26 cellular contexts compared by ENCODE assay signal in the genomic region with DNA sequence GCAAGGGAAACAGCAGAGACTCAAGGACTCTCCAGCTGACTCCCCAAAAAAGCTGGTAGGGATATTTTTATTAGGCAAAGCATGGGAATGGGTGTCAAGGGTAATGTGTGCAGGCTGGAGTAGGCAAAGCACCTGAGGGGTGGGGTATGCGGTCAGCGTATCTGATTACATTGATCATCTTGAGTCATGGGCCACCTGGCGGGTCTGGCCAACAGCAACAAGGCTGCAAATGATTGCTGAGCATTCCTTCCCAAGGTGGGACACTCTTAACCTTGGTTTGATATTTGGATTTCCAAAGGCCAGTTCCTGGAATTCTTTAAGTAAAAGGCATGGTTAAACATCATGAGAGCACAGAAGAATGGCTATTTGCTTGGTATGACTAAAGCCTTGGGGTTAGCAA. TPM values are rescaled to one million over a fixed set of nuclear protein-coding genes. Genes with fewer than 3 reads are reported as not detected.
"Had no signal": no experiment of that assay in that cellular context is flagged by ENCODE, and none has a peak within 500 bp of the region (broad histone marks: within the 10 kb centered on the region; RNA-seq: fewer than 3 reads in every experiment).

No MANE protein-coding gene starts in this region.

- H3K9me3 ChIP-seq: ovary, psoas muscle, right atrium auricular region, spleen, thoracic aorta had no signal

- H3K27me3 Mint-ChIP-seq: activated naive CD8-positive, alpha-beta T cell treated with anti-CD3 and anti-CD28 coated beads, Interleukin-2, amount 10 ng/mL, durations not matched to agents 7 days and 5 days; natural killer cell treated with Interleukin-12 subunit alpha and Interleukin-12 subunit beta and Interleukin-15 and Interleukin-18, amount 100 ng/mL, for 72 hours had no signal

- H3K27ac ChIP-seq: hepatocyte, ovary, psoas muscle, right atrium auricular region, spleen, thoracic aorta, WERI-Rb-1 had no signal

- H3K27ac Mint-ChIP-seq: activated naive CD8-positive, alpha-beta T cell treated with anti-CD3 and anti-CD28 coated beads, Interleukin-2, amount 10 ng/mL, durations not matched to agents 7 days and 5 days; activated T-helper 2 cell treated with anti-CD3 and anti-CD28 coated beads, Interferon-gamma antibody, Interleukin-2, Interleukin-4, amounts not matched to agents 10 μg/mL and 5 μg/mL and 100 μg/mL, durations not matched to agents 14 hours and 24 hours and 36 hours; natural killer cell treated with Interleukin-12 subunit alpha and Interleukin-12 subunit beta and Interleukin-15 and Interleukin-18, amount 100 ng/mL, for 72 hours had no signal

- H3K36me3 Mint-ChIP-seq: activated naive CD8-positive, alpha-beta T cell treated with anti-CD3 and anti-CD28 coated beads, Interleukin-2, amount 10 ng/mL, durations not matched to agents 7 days and 5 days; natural killer cell treated with Interleukin-12 subunit alpha and Interleukin-12 subunit beta and Interleukin-15 and Interleukin-18, amount 100 ng/mL, for 72 hours had no signal

- FAIRE-seq: frontal cortex had no signal

- H3K27me3 ChIP-seq: hepatocyte, ovary, right atrium auricular region, spleen had no signal

- H3K4me3 ChIP-seq: hepatocyte, ovary, psoas muscle, right atrium auricular region, spleen, thoracic aorta had no signal

- H3K36me3 ChIP-seq: ovary, right atrium auricular region, spleen, thoracic aorta, WERI-Rb-1 had no signal

- H3K4me1 Mint-ChIP-seq: activated naive CD8-positive, alpha-beta T cell treated with anti-CD3 and anti-CD28 coated beads, Interleukin-2, amount 10 ng/mL, durations not matched to agents 7 days and 5 days had no signal

- H3K79me2 ChIP-seq: hepatocyte had no signal

- ATAC-seq: activated T-cell treated with anti-CD3 and anti-CD28 coated beads, Interleukin-2, amount 50 U/mL, for 4 hours; left ventricle myocardium superior; natural killer cell treated with Interleukin-12 subunit alpha and Interleukin-12 subunit beta and Interleukin-15 and Interleukin-18, amount 100 ng/mL, for 72 hours; psoas muscle had no signal

- H3K4me1 ChIP-seq: psoas muscle, right atrium auricular region, spleen had no signal

- H2AFZ ChIP-seq: hepatocyte had no signal

- H3K4me3 Mint-ChIP-seq: activated naive CD8-positive, alpha-beta T cell treated with anti-CD3 and anti-CD28 coated beads, Interleukin-2, amount 10 ng/mL, durations not matched to agents 7 days and 5 days; activated T-cell treated with anti-CD3 and anti-CD28 coated beads, Interleukin-2, amount 50 U/mL, for 4 hours; natural killer cell treated with Interleukin-12 subunit alpha and Interleukin-12 subunit beta and Interleukin-15 and Interleukin-18, amount 100 ng/mL, for 72 hours had no signal

- H3K4me2 ChIP-seq: hepatocyte had no signal

- H3K9me3 Mint-ChIP-seq: activated naive CD8-positive, alpha-beta T cell treated with anti-CD3 and anti-CD28 coated beads, Interleukin-2, amount 10 ng/mL, durations not matched to agents 7 days and 5 days; activated T-cell treated with anti-CD3 and anti-CD28 coated beads, Interleukin-2, amount 50 U/mL, for 4 hours; activated T-helper 2 cell treated with anti-CD3 and anti-CD28 coated beads, Interferon-gamma antibody, Interleukin-2, Interleukin-4, amounts not matched to agents 10 μg/mL and 5 μg/mL and 100 μg/mL, durations not matched to agents 14 hours and 24 hours and 36 hours; natural killer cell treated with Interleukin-12 subunit alpha and Interleukin-12 subunit beta and Interleukin-15 and Interleukin-18, amount 100 ng/mL, for 72 hours had no signal

- DNase-seq: activated CD4-positive, alpha-beta T cell treated with anti-CD3 and anti-CD28 coated beads for 4 hours; activated CD4-positive, alpha-beta T cell treated with anti-CD3 and anti-CD28 coated beads, Interleukin-2, amount 50 U/mL, for 48 hours; activated CD8-positive, alpha-beta memory T cell treated with anti-CD3 and anti-CD28 coated beads, Interleukin-2, amount 50 U/mL, for 48 hours; activated naive CD4-positive, alpha-beta T cell treated with Interleukin-2 at 50 U/mL for 16 hours; activated naive CD8-positive, alpha-beta T cell treated with anti-CD3 and anti-CD28 coated beads, Interleukin-2, amount 10 ng/mL, durations not matched to agents 7 days and 5 days; activated T-cell treated with anti-CD3 and anti-CD28 coated beads, Interleukin-2, amount 50 U/mL, for 4 hours; amniotic stem cell; cortex of kidney; glutamatergic neuron; kidney glomerular epithelial cell; left ventricle myocardium superior; midbrain; ovary; psoas muscle; spleen; stimulated activated CD4-positive, alpha-beta T cell treated with anti-CD3 and anti-CD28 coated beads, Interleukin-4, amount 100 ng/mL, for 1 hour; stimulated activated naive CD4-positive, alpha-beta T cell; WERI-Rb-1 had no signal

RNA-seq across cellular contexts. Expression of a gene that starts 32.6 kb away (rescaled TPM):
- total RNA-seq: activated CD8-positive, alpha-beta memory T cell treated with anti-CD3 and anti-CD28 coated beads for 36 hours; activated naive CD8-positive, alpha-beta T cell treated with anti-CD3 and anti-CD28 coated beads, Interleukin-2, amount 10 ng/mL, durations not matched to agents 7 days and 5 days; activated T-helper 2 cell treated with anti-CD3 and anti-CD28 coated beads, Interferon-gamma antibody, Interleukin-2, Interleukin-4, amounts not matched to agents 10 μg/mL and 5 μg/mL and 100 μg/mL, durations not matched to agents 14 hours and 24 hours and 36 hours; natural killer cell treated with Interleukin-12 subunit alpha and Interleukin-12 subunit beta and Interleukin-15 and Interleukin-18, amount 100 ng/mL, for 72 hours; T-helper 2 cell treated with Interferon-gamma antibody and Interleukin-4, amounts not matched to agents 100 ng/mL and 5 ng/mL, for 36 hours had no signal
